Comparison of ENCODE assay signal across 8 cellular contexts in the genomic region with DNA sequence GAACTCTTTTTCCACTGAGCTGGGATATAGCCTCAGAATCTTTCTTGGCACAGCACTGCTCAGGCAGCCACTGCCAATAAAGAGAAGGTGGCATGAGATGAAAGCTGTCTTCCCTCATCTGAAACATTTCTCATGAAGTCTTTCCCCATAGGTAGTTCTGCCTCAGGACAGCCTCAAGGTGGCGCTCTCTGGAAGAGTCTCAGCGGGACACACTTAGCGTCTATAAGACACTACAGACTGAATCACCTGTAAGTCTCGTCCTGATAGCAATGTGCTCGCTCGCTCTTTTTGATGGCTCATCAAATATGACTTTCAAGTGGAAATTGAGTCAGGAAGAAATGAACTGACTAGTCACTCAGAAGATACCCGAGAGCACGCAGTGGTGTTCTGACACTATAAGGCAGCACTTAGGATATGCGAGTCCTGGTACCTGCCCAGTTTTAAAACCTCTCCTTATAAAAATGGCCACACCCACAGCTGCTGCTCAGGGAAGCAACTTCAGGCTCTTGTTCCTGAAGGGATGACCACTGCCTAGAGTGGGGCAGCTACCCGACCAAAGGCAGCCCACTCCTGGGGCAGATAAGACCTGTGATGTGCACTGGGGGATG.
DNase-seq lines count a peak whose midpoint lies in the region; ATAC-seq and TF ChIP-seq lines count a peak whose summit lies in the region.

No MANE protein-coding gene starts in this region.

- H3K4me3 ChIP-seq in heart left ventricle = no peak overlapping the region

- peak; percentile 36 for DNase-seq in AG08396 (ENCODE audit: low spot score)
- DNase-seq in NCI-H748 treated with DMSO at 0.1 percent for 48 hours (lab: John Stamatoyannopoulos, UW) = peak; percentile 16
- peak; percentile 11 for DNase-seq in activated T-cell treated with anti-CD3 and anti-CD28 coated beads, Interleukin-2, amount 50 U/mL, for 4 hours
- DNase-seq in heart left ventricle = peak in 2 of 5 donors; percentile 25 to 44
- peak; percentile 30 to 33 for DNase-seq in stimulated activated CD4-positive, alpha-beta T cell treated with anti-CD3 and anti-CD28 coated beads, Interleukin-15, amount 100 ng/mL, for 48 hours (ENCODE audit: low read depth in 2 of 2)
- DNase-seq in NCI-H2029 treated with DMSO at 0.1 percent for 48 hours (lab: John Stamatoyannopoulos, UW) = no peak

- peak; percentile 24 to 56 (median 40) for TF ChIP-seq CTCF in heart left ventricle (IDR thresholded peaks at IDR 0.05)

- peaks cover 33% of the 10 kb centered on the region for H3K4me1 Mint-ChIP-seq in activated T-cell treated with anti-CD3 and anti-CD28 coated beads, Interleukin-2, amount 50 U/mL, for 4 hours (ENCODE audit: low read depth)

- WGBS in heart left ventricle, 4 donors = 64 to 76% (median 72%) methylated on average over 10 of the region's 10 CpGs

- no peak overlapping the region for H3K4me3 Mint-ChIP-seq in activated T-cell treated with anti-CD3 and anti-CD28 coated beads, Interleukin-2, amount 50 U/mL, for 4 hours

- ATAC-seq in GM19351 (IDR thresholded peaks at IDR 0.05; ENCODE audit: unreplicated experiment) (peak; percentile 23), heart left ventricle (peak; percentile 54 to 84 (median 68)), GM18498 (IDR thresholded peaks at IDR 0.05; ENCODE audit: unreplicated experiment) (no peak)
- ATAC-seq in activated T-cell treated with anti-CD3 and anti-CD28 coated beads, Interleukin-2, amount 50 U/mL, for 4 hours = peak in 1 of 2 donors; percentile 36

- H3K9me3 ChIP-seq in heart left ventricle = no peaks in the 10 kb centered on the region

- H3K9me3 Mint-ChIP-seq in activated T-cell treated with anti-CD3 and anti-CD28 coated beads, Interleukin-2, amount 50 U/mL, for 4 hours = peaks cover 9% of the 10 kb centered on the region

- intact Hi-C loops in heart left ventricle (cut with DNase I) = loop anchor here in 9 of 10 donors (5.0 to 10.0 kb wide), 7 partner anchors 267 to 1492 kb away; a partner anchor contains a TSS

- no peak overlapping the region for H3K27ac ChIP-seq in heart left ventricle

- no peak for TF ChIP-seq POLR2A in heart left ventricle (IDR thresholded peaks at IDR 0.05)

- no peaks in the 10 kb centered on the region for H3K27me3 Mint-ChIP-seq in activated T-cell treated with anti-CD3 and anti-CD28 coated beads, Interleukin-2, amount 50 U/mL, for 4 hours (ENCODE audit: low read depth)

- peaks cover 0 to 35% (median 11%) of the 10 kb centered on the region in 12 donors for H3K4me1 ChIP-seq in heart left ventricle

- no peaks in the 10 kb centered on the region for H3K27me3 ChIP-seq in heart left ventricle

- H3K36me3 Mint-ChIP-seq in activated T-cell treated with anti-CD3 and anti-CD28 coated beads, Interleukin-2, amount 50 U/mL, for 4 hours (ENCODE audit: insufficient read depth) = peaks cover 30% of the 10 kb centered on the region

- H3K36me3 ChIP-seq in heart left ventricle = peaks cover 0 to 7% (median 0%) of the 10 kb centered on the region in 9 donors
